ENCODE assay signal across 1 cellular context in genomic region chrX:134469481-134469880, GRCh38.
TF ChIP-seq lines count a peak whose summit lies in the region.

No MANE protein-coding gene starts in this region.

TF ChIP-seq in GM12878, 131 proteins besides CTCF, POLR2A, EP300 and RAD21:
- no peak for TF ChIP-seq POU2F2 (IDR thresholded peaks at IDR 0.05; ENCODE audit: borderline replicate concordance, low read depth, low read length)
- no peak for TF ChIP-seq RFX5 (IDR thresholded peaks at IDR 0.05; ENCODE audit: low read depth, low read length)
- TF ChIP-seq SMC3 (IDR thresholded peaks at IDR 0.05; ENCODE audit: borderline replicate concordance, low read length), result no peak
- no peak for TF ChIP-seq PAX5 (IDR thresholded peaks at IDR 0.05; ENCODE audit: borderline replicate concordance, low read depth, low read length)
- no peak for TF ChIP-seq CHD1 (IDR thresholded peaks at IDR 0.05; ENCODE audit: low read depth, low read length)
- no peak for TF ChIP-seq MTA3 (IDR thresholded peaks at IDR 0.05; ENCODE audit: borderline replicate concordance, low read length)
- no peak for TF ChIP-seq NR2C1 (IDR thresholded peaks at IDR 0.05)
- TF ChIP-seq SIN3A (IDR thresholded peaks at IDR 0.05; ENCODE audit: low read depth, low read length), result no peak
- TF ChIP-seq FOS (IDR thresholded peaks at IDR 0.05; ENCODE audit: borderline replicate concordance, extremely low read depth, insufficient read length), result no peak
- no peak for TF ChIP-seq CBX3 (IDR thresholded peaks at IDR 0.05; ENCODE audit: borderline replicate concordance, low read depth)
- no peak for TF ChIP-seq EZH2 (IDR thresholded peaks at IDR 0.05; ENCODE audit: borderline replicate concordance, control insufficient read depth, low read depth, low read length)
